ENCODE assay signal across 8 cellular contexts in the genomic region with DNA sequence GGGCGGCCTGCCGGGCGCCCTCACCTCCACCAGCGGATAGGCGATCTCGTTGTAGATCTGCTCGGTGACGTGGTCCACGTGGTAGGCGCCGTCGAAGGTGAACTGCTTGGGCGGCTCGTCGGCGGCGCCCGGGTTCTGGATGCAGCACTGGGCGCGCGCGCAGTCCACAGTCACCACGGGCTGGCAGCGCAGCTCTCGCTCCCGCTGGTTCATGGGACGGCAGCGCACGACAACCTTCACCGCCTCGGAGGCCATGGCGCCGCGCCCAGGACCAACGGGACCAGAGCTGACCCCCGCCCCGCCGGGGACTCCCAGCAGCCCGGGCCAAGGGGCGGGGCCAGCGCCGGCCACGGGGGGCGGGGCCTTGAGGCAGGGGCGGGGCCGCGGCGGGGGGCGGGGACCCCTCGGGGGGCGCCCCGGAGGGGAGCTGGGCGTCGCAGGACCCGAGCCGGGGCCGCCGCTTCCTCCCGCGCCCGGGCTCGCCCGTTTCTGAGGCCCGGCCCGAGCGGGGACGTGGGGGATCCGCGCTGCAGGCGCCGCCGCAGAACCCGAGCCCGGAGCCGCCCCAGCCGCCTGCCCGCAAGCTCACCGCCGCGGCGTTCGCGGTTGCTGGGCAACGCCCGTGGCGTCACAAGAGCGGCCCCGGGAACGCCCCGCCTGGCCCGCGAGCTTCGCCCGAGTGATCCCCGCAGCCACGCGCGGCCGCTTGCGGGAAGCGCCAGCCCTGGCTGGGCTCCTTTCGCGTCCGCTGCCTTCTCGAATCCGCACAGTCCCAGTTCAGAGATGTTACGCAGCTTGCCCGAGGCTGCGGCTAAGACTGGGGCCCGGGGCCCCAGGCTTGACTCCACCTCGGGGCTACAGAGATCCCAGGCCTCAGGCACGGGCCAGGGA. TPM values are rescaled to one million over a fixed set of nuclear protein-coding genes. Genes with fewer than 3 reads are reported as not detected.
A peak's percentile ranks its signal among the peaks of the same experiment; 100 is the strongest.
DNase-seq lines count a peak whose midpoint lies in the region; TF ChIP-seq lines count a peak whose summit lies in the region.

TSS of gene KIF17 (minus strand) at position 556 of the 891 bp plus-strand sequence. CDS start at position 255, 301 bp downstream.

- H3K27ac Mint-ChIP-seq in osteocyte (ENCODE audit: unreplicated experiment): no peak within 1 kb of the TSS

- peaks cover 3% of the 10 kb centered on the region for H3K4me1 Mint-ChIP-seq in osteocyte (ENCODE audit: unreplicated experiment)

- no peaks in the 10 kb centered on the region for H3K36me3 Mint-ChIP-seq in osteocyte (ENCODE audit: unreplicated experiment)

- peaks cover 4% of the 10 kb centered on the region for H3K27me3 Mint-ChIP-seq in osteocyte (ENCODE audit: unreplicated experiment)

- H3K27me3 ChIP-seq in BE2C (no peaks in the 10 kb centered on the region), HAP-1 (ENCODE audit: low read depth) (no peaks in the 10 kb centered on the region), SJCRH30 (no peaks in the 10 kb centered on the region), vagina (no peaks in the 10 kb centered on the region)

- no peaks in the 10 kb centered on the region for H3K4me1 ChIP-seq in BE2C
- peaks cover 4% of the 10 kb centered on the region; the same call in 1 of the 2 replicates for H3K4me1 ChIP-seq in HAP-1
- H3K4me1 ChIP-seq in SJCRH30: no peaks in the 10 kb centered on the region
- no peaks in the 10 kb centered on the region for H3K4me1 ChIP-seq in vagina

- H3K4me3 ChIP-seq in BE2C (ENCODE audit: low read depth, low read length) (peak within 1 kb of the TSS; percentile 24), HAP-1 (peak within 1 kb of the TSS; percentile 31), SJCRH30 (peak within 1 kb of the TSS; percentile 38), vagina (peak within 1 kb of the TSS; percentile 43 to 65)

- no peaks in the 10 kb centered on the region for H3K9me3 Mint-ChIP-seq in osteocyte (ENCODE audit: unreplicated experiment)

- H3K27ac ChIP-seq in SJCRH30: no peak within 1 kb of the TSS
- no peak within 1 kb of the TSS for H3K27ac ChIP-seq in vagina

- DNase-seq in BE2C: peak; percentile 76
- peak; percentile 43 to 83 for DNase-seq in HAP-1 (ENCODE audit: low spot score in 2 of 2)
- no peak for DNase-seq in SJCRH30
- peak; percentile 74 for DNase-seq in activated naive CD4-positive, alpha-beta T cell treated with anti-CD3 and anti-CD28 coated beads, Interleukin-2, amount 50 U/mL, for 16 hours
- DNase-seq in glomerular visceral epithelial cell (ENCODE audit: extremely low spot score): peak; percentile 71
- no peak for DNase-seq in osteocyte (ENCODE audit: extremely low spot score, unreplicated experiment)
- no peak for DNase-seq in vagina (ENCODE audit: extremely low spot score in 2 of 2)
- no peak for DNase-seq in SKM-1 (lab: John Stamatoyannopoulos, UW; ENCODE audit: unreplicated experiment)

- H3K9me3 ChIP-seq in BE2C (no peaks in the 10 kb centered on the region), HAP-1 (no peaks in the 10 kb centered on the region), SJCRH30 (replicated peaks) (no peaks in the 10 kb centered on the region), vagina (no peaks in the 10 kb centered on the region)

- H3K36me3 ChIP-seq in BE2C: no peaks in the 10 kb centered on the region
- H3K36me3 ChIP-seq in HAP-1 (replicated peaks): no peaks in the 10 kb centered on the region
- H3K36me3 ChIP-seq in SJCRH30: no peaks in the 10 kb centered on the region
- H3K36me3 ChIP-seq in vagina: no peaks in the 10 kb centered on the region

- in situ Hi-C loops in HAP-1 (cut with MboI; ENCODE audit: low sequenced_read_pairs): no loop called here

- intact Hi-C loops in vagina (cut with DNase I): no loop called here

- H3K4me3 Mint-ChIP-seq in osteocyte (ENCODE audit: unreplicated experiment): peak within 1 kb of the TSS; percentile 71

- TF ChIP-seq CTCF in BE2C (IDR thresholded peaks at IDR 0.05; ENCODE audit: low read depth, low read length) (no peak), osteocyte (IDR thresholded peaks at IDR 0.05) (no peak), vagina (IDR thresholded peaks at IDR 0.05) (no peak)

- TF ChIP-seq POLR2A in vagina (IDR thresholded peaks at IDR 0.05): no peak

RNA-seq across cellular contexts. Expression of gene KIF17, which starts in this region (rescaled TPM):
- polyA plus RNA-seq in BE2C (2012; ENCODE audit: insufficient read depth, insufficient read length, low read depth): 0.85 TPM
- total RNA-seq in SJCRH30 (2014; rRNA removed; shearing (Covaris generic)): 0.06 and 0.10 TPM in 2 replicates
- total RNA-seq in osteocyte: 0.11 TPM in 1 of 2 replicates, not detected in the other
- 2.5 TPM for total RNA-seq in vagina

Comparison
In these comparisons a context has a peak if more than half of its experiments do, and no peak if none do; other contexts are left out.
1. DNase-seq: peak in BE2C (single experiment), HAP-1 (2 of 2), activated naive CD4-positive, alpha-beta T cell treated with anti-CD3 and anti-CD28 coated beads, Interleukin-2, amount 50 U/mL, for 16 hours (single experiment) and glomerular visceral epithelial cell (single experiment); none in SJCRH30 (0 of 2), osteocyte (single experiment), vagina (0 of 2) and SKM-1 (single experiment).
2. Peak in every context shown above with its lines, with median percentiles within 50 percentile points of each other: H3K4me3 ChIP-seq.